19 cellular contexts compared by ENCODE assay signal in genomic region chr21:38841472-38841871, GRCh38.
"Had no signal": no experiment of that assay in that cellular context is flagged by ENCODE, and none has a peak within 500 bp of the region (broad histone marks: within the 10 kb centered on the region; RNA-seq: fewer than 3 reads in every experiment).

No MANE protein-coding gene starts in this region.

- H3K9me3 Mint-ChIP-seq: activated CD4-positive, alpha-beta memory T cell treated with anti-CD3 and anti-CD28 coated beads for 36 hours; activated naive CD4-positive, alpha-beta T cell treated with anti-CD3 and anti-CD28 coated beads, Interleukin-2, amount 10 ng/mL, durations not matched to agents 7 days and 5 days; activated T-helper 1 cell treated with anti-CD3 and anti-CD28 coated beads, Interleukin-12 subunit alpha, Interleukin-12 subunit beta, Interleukin-2, Interleukin-4 antibody, amounts not matched to agents 30 ng/mL and 10 ng/mL and 1 ng/mL, durations not matched to agents 14 hours and 24 hours and 36 hours; immature natural killer cell; naive thymus-derived CD8-positive, alpha-beta T cell had no signal

- FAIRE-seq: TTC549 had no signal

- H3K4me1 Mint-ChIP-seq: activated naive CD4-positive, alpha-beta T cell treated with anti-CD3 and anti-CD28 coated beads, Interleukin-2, amount 10 ng/mL, durations not matched to agents 7 days and 5 days; immature natural killer cell; naive thymus-derived CD8-positive, alpha-beta T cell had no signal

- H3K27me3 ChIP-seq: neutrophil, spleen had no signal

- H3K4me3 Mint-ChIP-seq: activated CD4-positive, alpha-beta memory T cell treated with anti-CD3 and anti-CD28 coated beads for 36 hours; activated naive CD4-positive, alpha-beta T cell treated with anti-CD3 and anti-CD28 coated beads, Interleukin-2, amount 10 ng/mL, durations not matched to agents 7 days and 5 days; activated T-helper 1 cell treated with anti-CD3 and anti-CD28 coated beads, Interleukin-12 subunit alpha, Interleukin-12 subunit beta, Interleukin-2, Interleukin-4 antibody, amounts not matched to agents 30 ng/mL and 10 ng/mL and 1 ng/mL, durations not matched to agents 14 hours and 24 hours and 36 hours; immature natural killer cell; naive thymus-derived CD8-positive, alpha-beta T cell; stimulated activated naive B cell treated with anti-CD40 and anti-IgM and Interleukin-4, amounts not matched to agents 10 μg/mL and 1 μg/mL and 100 μg/mL, for 72 hours had no signal

- H3K4me1 ChIP-seq: spleen had no signal

- H3K9me3 ChIP-seq: mucosa of descending colon, neutrophil, spleen had no signal

- ATAC-seq: left colon; mucosa of descending colon; naive thymus-derived CD8-positive, alpha-beta T cell; right cardiac atrium; stimulated activated naive B cell treated with anti-CD40 and anti-IgM and Interleukin-4, amounts not matched to agents 10 μg/mL and 1 μg/mL and 100 μg/mL, for 72 hours had no signal

- H3K27me3 Mint-ChIP-seq: activated CD4-positive, alpha-beta memory T cell treated with anti-CD3 and anti-CD28 coated beads for 36 hours; naive thymus-derived CD8-positive, alpha-beta T cell had no signal

- H3K27ac Mint-ChIP-seq: activated naive CD4-positive, alpha-beta T cell treated with anti-CD3 and anti-CD28 coated beads, Interleukin-2, amount 10 ng/mL, durations not matched to agents 7 days and 5 days; activated T-helper 1 cell treated with anti-CD3 and anti-CD28 coated beads, Interleukin-12 subunit alpha, Interleukin-12 subunit beta, Interleukin-2, Interleukin-4 antibody, amounts not matched to agents 30 ng/mL and 10 ng/mL and 1 ng/mL, durations not matched to agents 14 hours and 24 hours and 36 hours; naive thymus-derived CD8-positive, alpha-beta T cell; stimulated activated naive B cell treated with anti-CD40 and anti-IgM and Interleukin-4, amounts not matched to agents 10 μg/mL and 1 μg/mL and 100 μg/mL, for 72 hours had no signal

- DNase-seq: activated CD4-positive, alpha-beta memory T cell treated with anti-CD3 and anti-CD28 coated beads for 36 hours; activated CD8-positive, alpha-beta memory T cell treated with anti-CD3 and anti-CD28 coated beads, Interleukin-2, amount 50 U/mL, for 4 hours; activated naive CD4-positive, alpha-beta T cell treated with anti-CD3 and anti-CD28 coated beads, Interleukin-2, amount 10 ng/mL, durations not matched to agents 7 days and 5 days; central memory CD4-positive, alpha-beta T cell; foreskin fibroblast; immature natural killer cell; left colon; mucosa of descending colon; naive thymus-derived CD8-positive, alpha-beta T cell; right cardiac atrium; spleen; stimulated activated CD4-positive, alpha-beta T cell treated with anti-CD3 and anti-CD28 coated beads, Interleukin-1b, Interleukin-23, amount 100 ng/mL, for 48 hours; stimulated activated naive B cell treated with anti-CD40 and anti-IgM and Interleukin-4, amounts not matched to agents 10 μg/mL and 1 μg/mL and 100 μg/mL, for 72 hours; substantia nigra; T-helper 2 cell; trophoblast cell had no signal

- H3K36me3 ChIP-seq: neutrophil, spleen had no signal

- H3K4me3 ChIP-seq: mucosa of descending colon, spleen had no signal

- H3K27ac ChIP-seq: neutrophil, spleen had no signal

- H3K36me3 Mint-ChIP-seq: activated CD4-positive, alpha-beta memory T cell treated with anti-CD3 and anti-CD28 coated beads for 36 hours; activated naive CD4-positive, alpha-beta T cell treated with anti-CD3 and anti-CD28 coated beads, Interleukin-2, amount 10 ng/mL, durations not matched to agents 7 days and 5 days; immature natural killer cell; naive thymus-derived CD8-positive, alpha-beta T cell had no signal
